In genomic region chr1:81559662-81560350, GRCh38 we compare ENCODE assay signal across 16 cellular contexts.
A peak's percentile ranks its signal among the peaks of the same experiment; 100 is the strongest.
DNase-seq lines count a peak whose midpoint lies in the region; ATAC-seq, FAIRE-seq and TF ChIP-seq lines count a peak whose summit lies in the region.
"Had no signal": no experiment of that assay in that cellular context is flagged by ENCODE, and none has a peak within 500 bp of the region (broad histone marks: within the 10 kb centered on the region; RNA-seq: fewer than 3 reads in every experiment).

No MANE protein-coding gene starts in this region.

- no TSS peak for BruUV-seq in PC-9 (replicated peaks; lab: Mats Ljungman, UMichigan)

- CTCF ChIA-PET in A549 (lab: Yijun Ruan, JAX) (interaction anchor here (1.4 kb wide), 1 partner anchor 10 kb away, joined by 5 read pairs; no protein-coding TSS in a partner anchor), PC-9 (lab: Charles Lee) (no interaction called here)
- CTCF ChIA-PET in activated CD4-positive, alpha-beta T cell treated with anti-CD3 and anti-CD28 coated beads for 36 hours (lab: Charles Lee) = no interaction called here

- no peaks in the 10 kb centered on the region for H4K20me1 ChIP-seq in PC-9 (ENCODE audit: insufficient read depth)

- no peak for TF ChIP-seq POLR2A in A549 (IDR thresholded peaks at IDR 0.05; ENCODE audit: low read length)

- H3K27ac ChIP-seq in A549 = no peak overlapping the region
- no peak overlapping the region for H3K27ac ChIP-seq in PC-9
- H3K27ac ChIP-seq: epithelial cell of prostate had no signal

- H3K4me2 ChIP-seq in A549 = no peak overlapping the region
- H3K4me2 ChIP-seq in PC-9 = no peak overlapping the region

- H2AFZ ChIP-seq in PC-9 = no peak overlapping the region

- H3K4me1 ChIP-seq in A549 (no peaks in the 10 kb centered on the region), PC-9 (replicated peaks; ENCODE audit: insufficient read depth) (0 out of 2 replicates have a peak, but pooled peaks cover 5% of the 10 kb centered on the region)

- H3K9me3 Mint-ChIP-seq in activated CD4-positive, alpha-beta T cell treated with anti-CD3 and anti-CD28 coated beads for 36 hours (ENCODE audit: low read depth) = no peaks in the 10 kb centered on the region
- H3K9me3 Mint-ChIP-seq: activated CD8-positive, alpha-beta T cell treated with anti-CD3 and anti-CD28 coated beads for 36 hours had no signal

- no peaks in the 10 kb centered on the region for H3F3A ChIP-seq in PC-9 (ENCODE audit: insufficient read depth, low read depth)

- H3K4me3 ChIP-seq in A549 (no peak overlapping the region), PC-9 (no peak overlapping the region), fibroblast of mammary gland (ENCODE audit: control insufficient read depth, low read depth, low read length) (no peak overlapping the region)

- H3K9me3 ChIP-seq in A549 (no peaks in the 10 kb centered on the region), PC-9 (ENCODE audit: insufficient read depth, low read depth) (no peaks in the 10 kb centered on the region)

- POLR2A ChIA-PET in A549 (lab: Yijun Ruan, JAX) (no interaction called here), PC-9 (lab: Charles Lee; ENCODE audit: unreplicated experiment) (no interaction called here)
- POLR2A ChIA-PET in activated CD4-positive, alpha-beta T cell treated with anti-CD3 and anti-CD28 coated beads for 36 hours (lab: Charles Lee) = no interaction called here

- H3K4me1 Mint-ChIP-seq in activated CD4-positive, alpha-beta T cell treated with anti-CD3 and anti-CD28 coated beads for 36 hours = no peaks in the 10 kb centered on the region
- H3K4me1 Mint-ChIP-seq: stimulated activated effector memory CD8-positive, alpha-beta T cell treated with anti-CD3 and anti-CD28 coated beads, Interleukin-12 subunit alpha, Interleukin-12 subunit beta, amount 100 ng/mL, for 72 hours had no signal

- intact Hi-C loops in PC-9 (cut with micrococcal nuclease; ENCODE audit: unreplicated experiment) = no loop called here
- intact Hi-C loops in activated CD4-positive, alpha-beta T cell treated with anti-CD3 and anti-CD28 coated beads for 36 hours (cut with DNase I, micrococcal nuclease) = no loop called here

- no peak for FAIRE-seq in A549 (lab: Jason Lieb, UNC)
- FAIRE-seq: G401.6 had no signal

- peak in 1 of 2 experiments; percentile 55; a peak in 1 of 6 replicates for ATAC-seq in A549
- no peak for ATAC-seq in activated CD4-positive, alpha-beta T cell treated with anti-CD3 and anti-CD28 coated beads for 36 hours
- ATAC-seq: activated CD8-positive, alpha-beta T cell treated with anti-CD3 and anti-CD28 coated beads for 36 hours; stimulated activated effector memory CD8-positive, alpha-beta T cell treated with anti-CD3 and anti-CD28 coated beads, Interleukin-12 subunit alpha, Interleukin-12 subunit beta, amount 100 ng/mL, for 72 hours had no signal

- TF ChIP-seq CTCF in A549 (IDR thresholded peaks at IDR 0.05) (0 out of 3 replicates have a peak, but pooled peaks have one; percentile 4), GM12872 (IDR thresholded peaks at IDR 0.05; ENCODE audit: insufficient read depth, low read depth, low read length) (0 out of 3 replicates have a peak, but pooled peaks have one; percentile 20), PC-9 (conservative IDR thresholded peaks at IDR 0.05) (peak; percentile 67), fibroblast of mammary gland (conservative IDR thresholded peaks at IDR 0.05; ENCODE audit: control insufficient read depth, insufficient read depth, low read depth, low read length) (peak; percentile 34)

- no peaks in the 10 kb centered on the region for H3K79me2 ChIP-seq in PC-9 (ENCODE audit: low read depth)

- TF ChIP-seq RAD21 in A549 (conservative IDR thresholded peaks at IDR 0.05 in 1 of 2, IDR thresholded peaks at IDR 0.05 in 1 of 2) = no peak

- no peak overlapping the region for H3K27ac Mint-ChIP-seq in activated CD4-positive, alpha-beta T cell treated with anti-CD3 and anti-CD28 coated beads for 36 hours
- H3K27ac Mint-ChIP-seq: activated CD8-positive, alpha-beta T cell treated with anti-CD3 and anti-CD28 coated beads for 36 hours; stimulated activated effector memory CD8-positive, alpha-beta T cell treated with anti-CD3 and anti-CD28 coated beads, Interleukin-12 subunit alpha, Interleukin-12 subunit beta, amount 100 ng/mL, for 72 hours had no signal

- DNase-seq in A549 (ENCODE audit: low read depth in 1 of 2, low spot score in 1 of 2) = peak in 1 of 2 experiments; percentile 7
- DNase-seq in PC-9 = no peak
- DNase-seq in fibroblast of mammary gland (ENCODE audit: low read depth) = peak; percentile 30
- DNase-seq in activated CD4-positive, alpha-beta T cell treated with anti-CD3 and anti-CD28 coated beads for 36 hours = no peak
- no peak for DNase-seq in AG08396 (ENCODE audit: low spot score)
- no peak for DNase-seq in NCI-H1105 (lab: John Stamatoyannopoulos, UW)
- no peak for DNase-seq in GM19238 (ENCODE audit: insufficient read length, low spot score)
- DNase-seq: activated CD8-positive, alpha-beta T cell treated with anti-CD3 and anti-CD28 coated beads for 36 hours; activated effector memory CD4-positive, alpha-beta T cell treated with anti-CD3 and anti-CD28 coated beads, Interleukin-2, amount 50 U/mL, for 16 hours; NCI-H226; RPMI8226; stimulated activated CD4-positive, alpha-beta T cell treated with anti-CD3 and anti-CD28 coated beads, Interleukin-2, amount 100 ng/mL, for 24 hours had no signal

- 3% methylated on average over 1 of the region's 1 CpG for WGBS in A549 (ENCODE audit: missing lambda C conversion rate)

- TF ChIP-seq EP300 in A549 (IDR thresholded peaks at IDR 0.05) = no peak

- H3K27me3 Mint-ChIP-seq in activated CD4-positive, alpha-beta T cell treated with anti-CD3 and anti-CD28 coated beads for 36 hours = no peaks in the 10 kb centered on the region
- H3K27me3 Mint-ChIP-seq: activated CD8-positive, alpha-beta T cell treated with anti-CD3 and anti-CD28 coated beads for 36 hours had no signal

- no peaks in the 10 kb centered on the region for H3K27me3 ChIP-seq in PC-9 (ENCODE audit: insufficient read depth, low read depth)

- H3K9me2 ChIP-seq in PC-9 (ENCODE audit: insufficient read depth) = no peaks in the 10 kb centered on the region

- H3K36me3 ChIP-seq in PC-9 (ENCODE audit: low read depth) = no peaks in the 10 kb centered on the region

- H3K36me3 Mint-ChIP-seq in activated CD4-positive, alpha-beta T cell treated with anti-CD3 and anti-CD28 coated beads for 36 hours (ENCODE audit: low read depth) = no peaks in the 10 kb centered on the region
- H3K36me3 Mint-ChIP-seq: stimulated activated effector memory CD8-positive, alpha-beta T cell treated with anti-CD3 and anti-CD28 coated beads, Interleukin-12 subunit alpha, Interleukin-12 subunit beta, amount 100 ng/mL, for 72 hours had no signal

- no peak overlapping the region for H3K4me3 Mint-ChIP-seq in activated CD4-positive, alpha-beta T cell treated with anti-CD3 and anti-CD28 coated beads for 36 hours
- H3K4me3 Mint-ChIP-seq: activated CD8-positive, alpha-beta T cell treated with anti-CD3 and anti-CD28 coated beads for 36 hours; stimulated activated effector memory CD8-positive, alpha-beta T cell treated with anti-CD3 and anti-CD28 coated beads, Interleukin-12 subunit alpha, Interleukin-12 subunit beta, amount 100 ng/mL, for 72 hours had no signal

TF ChIP-seq in A549, 52 proteins besides CTCF, POLR2A, EP300 and RAD21:
- TF ChIP-seq HOXB5 (CRISPR knock-in tag; IDR thresholded peaks at IDR 0.05) = no peak
- TF ChIP-seq NR3C1 (IDR thresholded peaks at IDR 0.05) = no peak
- TF ChIP-seq ELK1 (IDR thresholded peaks at IDR 0.05; ENCODE audit: low read depth, low read length) = no peak
- no peak for TF ChIP-seq JUN (IDR thresholded peaks at IDR 0.05)
- TF ChIP-seq ZC3H11A (IDR thresholded peaks at IDR 0.05) = no peak
- no peak for TF ChIP-seq TP53 (CRISPR knock-in tag; IDR thresholded peaks at IDR 0.05)

Comparison
In these comparisons a context has a peak if more than half of its experiments do, and no peak if none do; other contexts are left out.
1. CTCF ChIP-seq: peak in every context shown above with its lines; median percentile 67 in PC-9; 34 in fibroblast of mammary gland; 20 in GM12872; 4 in A549.